ENCODE assay signal across 16 cellular contexts in the genomic region with DNA sequence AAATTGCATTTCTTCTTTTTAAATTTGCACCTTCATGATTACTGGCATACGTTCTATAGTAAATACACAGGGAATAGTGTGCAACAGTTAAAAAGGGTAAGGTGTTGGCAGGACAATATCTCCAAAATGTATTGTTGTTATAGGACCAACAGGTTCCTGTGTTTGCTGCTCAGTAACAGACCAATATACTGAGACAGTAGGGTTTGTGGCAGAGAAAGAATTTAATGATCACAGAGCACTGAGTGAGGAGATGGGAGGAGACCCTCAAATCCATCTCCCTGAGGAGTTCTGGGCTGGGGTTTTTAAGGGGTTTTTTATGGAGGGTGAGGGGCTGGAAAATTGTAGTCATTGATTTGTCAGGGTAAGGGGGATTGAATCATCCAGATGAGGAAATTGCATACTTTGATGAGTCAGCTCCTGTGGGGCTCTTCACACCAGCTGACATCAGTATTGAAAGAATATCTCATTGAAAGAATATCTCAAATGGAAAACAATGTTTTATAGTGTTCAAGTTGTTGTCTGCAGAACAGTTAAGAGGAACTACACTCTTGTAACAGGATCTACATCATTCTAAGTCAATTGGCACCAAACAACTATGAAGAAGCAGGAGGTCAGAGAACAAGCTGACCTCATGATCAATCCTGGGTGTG.
DNase-seq lines count a peak whose midpoint lies in the region; ATAC-seq and TF ChIP-seq lines count a peak whose summit lies in the region.
"Had no signal": no experiment of that assay in that cellular context is flagged by ENCODE, and none has a peak within 500 bp of the region (broad histone marks: within the 10 kb centered on the region; RNA-seq: fewer than 3 reads in every experiment).

No MANE protein-coding gene starts in this region.

- H3K4me1 ChIP-seq in left ventricle myocardium inferior = peaks cover 12% of the 10 kb centered on the region

- DNase-seq in AG04450 (ENCODE audit: low read depth, low spot score) = peak; percentile 7
- peak; percentile 51 for DNase-seq in ELR (ENCODE audit: low read depth)
- DNase-seq in activated T-cell treated with anti-CD3 and anti-CD28 coated beads, Interleukin-2, amount 50 U/mL, for 48 hours = peak; percentile 45 to 51
- peak; percentile 33 for DNase-seq in fibroblast of the aortic adventitia (ENCODE audit: low read depth)
- DNase-seq in NCI-H146 (lab: John Stamatoyannopoulos, UW) = no peak
- DNase-seq in left ventricle myocardium inferior = no peak
- DNase-seq: CD8-positive, alpha-beta T cell; H9; hippocampal formation; left ventricle myocardium superior; naive thymus-derived CD8-positive, alpha-beta T cell; NCI-H1436; NCI-H510A had no signal

- ATAC-seq in HG03432 (IDR thresholded peaks at IDR 0.05; ENCODE audit: unreplicated experiment) (no peak), GM18907 (IDR thresholded peaks at IDR 0.05; ENCODE audit: unreplicated experiment) (no peak)
- ATAC-seq: CD8-positive, alpha-beta T cell; left ventricle myocardium superior; naive thymus-derived CD8-positive, alpha-beta T cell had no signal

- intact Hi-C loops in left ventricle myocardium inferior (cut with micrococcal nuclease) = no loop called here

- no peak overlapping the region for H3K4me3 ChIP-seq in AG04450 (ENCODE audit: low read depth, low read length)
- no peak overlapping the region for H3K4me3 ChIP-seq in fibroblast of the aortic adventitia (ENCODE audit: low read depth, low read length)
- no peak overlapping the region for H3K4me3 ChIP-seq in left ventricle myocardium inferior
- H3K4me3 ChIP-seq: thoracic aorta had no signal

- TF ChIP-seq CTCF in AG04450 (IDR thresholded peaks at IDR 0.05; ENCODE audit: low read depth, low read length) (no peak), fibroblast of the aortic adventitia (IDR thresholded peaks at IDR 0.05; ENCODE audit: insufficient read depth, low read length) (no peak), left ventricle myocardium inferior (IDR thresholded peaks at IDR 0.05; ENCODE audit: borderline replicate concordance) (no peak)

- H3K27ac ChIP-seq in AG04450 (ENCODE audit: low read depth, low read length) (no peak overlapping the region), left ventricle myocardium inferior (replicated peaks) (no peak overlapping the region)
- H3K27ac ChIP-seq: thoracic aorta had no signal

- H3K9me3 ChIP-seq in AG04450 (ENCODE audit: control insufficient read depth, insufficient read depth, low read length) = no peaks in the 10 kb centered on the region
- peaks cover 20% of the 10 kb centered on the region for H3K9me3 ChIP-seq in left ventricle myocardium inferior (replicated peaks)
- H3K9me3 ChIP-seq: thoracic aorta had no signal

- H3K36me3 ChIP-seq in left ventricle myocardium inferior = no peaks in the 10 kb centered on the region
- H3K36me3 ChIP-seq: thoracic aorta had no signal

- CTCF ChIA-PET in AG04450 (lab: Charles Lee) = interaction anchor here (0.6 kb wide), 1 partner anchor 105 kb away, joined by 4 read pairs; no protein-coding TSS in a partner anchor

- POLR2A ChIA-PET in AG04450 (lab: Yijun Ruan, JAX) = no interaction called here

- H3K27me3 ChIP-seq in AG04450 (ENCODE audit: control insufficient read depth, insufficient read depth, low read length) = peaks cover 12% of the 10 kb centered on the region
- peaks cover 3% of the 10 kb centered on the region for H3K27me3 ChIP-seq in left ventricle myocardium inferior (ENCODE audit: low read depth)

Comparison
In these comparisons a context has a peak if more than half of its experiments do, and no peak if none do; other contexts are left out.
1. DNase-seq: peak in AG04450 (single experiment), ELR (single experiment), activated T-cell treated with anti-CD3 and anti-CD28 coated beads, Interleukin-2, amount 50 U/mL, for 48 hours (2 of 2) and fibroblast of the aortic adventitia (single experiment); none in NCI-H146 (single experiment) and left ventricle myocardium inferior (single experiment).